In genomic region chr7:1298938-1299885, GRCh38 we compare ENCODE assay signal across 19 cellular contexts.
"Had no signal": no experiment of that assay in that cellular context is flagged by ENCODE, and none has a peak within 500 bp of the region (broad histone marks: within the 10 kb centered on the region; RNA-seq: fewer than 3 reads in every experiment).

No MANE protein-coding gene starts in this region.

- H3K4me3 Mint-ChIP-seq: activated naive CD8-positive, alpha-beta T cell; brain; dendritic cell treated with granulocyte-macrophage colony-stimulating factor and Interleukin-4, amounts not matched to agents 40 ng/mL and 50 ng/mL, for 4 days; effector memory CD8-positive, alpha-beta T cell; memory B cell; natural killer cell treated with Interleukin-12 subunit alpha and Interleukin-12 subunit beta and Interleukin-15 and Interleukin-18, amount 100 ng/mL, for 72 hours; T-helper 17 cell; type B pancreatic cell had no signal

- H3K36me3 ChIP-seq: sigmoid colon had no signal

- H3K36me3 Mint-ChIP-seq: activated naive CD8-positive, alpha-beta T cell; brain; memory B cell; natural killer cell treated with Interleukin-12 subunit alpha and Interleukin-12 subunit beta and Interleukin-15 and Interleukin-18, amount 100 ng/mL, for 72 hours; type B pancreatic cell had no signal

- H3K9me3 ChIP-seq: psoas muscle, sigmoid colon had no signal

- H3K27ac Mint-ChIP-seq: activated naive CD8-positive, alpha-beta T cell; brain; dendritic cell treated with granulocyte-macrophage colony-stimulating factor and Interleukin-4, amounts not matched to agents 40 ng/mL and 50 ng/mL, for 4 days; effector memory CD8-positive, alpha-beta T cell; memory B cell; natural killer cell treated with Interleukin-12 subunit alpha and Interleukin-12 subunit beta and Interleukin-15 and Interleukin-18, amount 100 ng/mL, for 72 hours; T-helper 17 cell; type B pancreatic cell had no signal

- H3K9me3 Mint-ChIP-seq: brain; dendritic cell treated with granulocyte-macrophage colony-stimulating factor and Interleukin-4, amounts not matched to agents 40 ng/mL and 50 ng/mL, for 4 days; effector memory CD8-positive, alpha-beta T cell; memory B cell; natural killer cell treated with Interleukin-12 subunit alpha and Interleukin-12 subunit beta and Interleukin-15 and Interleukin-18, amount 100 ng/mL, for 72 hours; type B pancreatic cell had no signal

- ATAC-seq: effector memory CD8-positive, alpha-beta T cell; natural killer cell treated with Interleukin-12 subunit alpha and Interleukin-12 subunit beta and Interleukin-15 and Interleukin-18, amount 100 ng/mL, for 72 hours; psoas muscle; T-helper 17 cell had no signal

- H3K4me3 ChIP-seq: psoas muscle, sigmoid colon had no signal

- DNase-seq: activated CD4-positive, alpha-beta T cell treated with anti-CD3 and anti-CD28 coated beads, Interleukin-2, amount 50 U/mL, for 4 hours; activated CD4-positive, CD25-positive, alpha-beta regulatory T cell treated with anti-CD3 and anti-CD28 coated beads, Interleukin-2, amount 50 U/mL, for 72 hours; activated effector memory CD4-positive, alpha-beta T cell treated with anti-CD3 and anti-CD28 coated beads, Interleukin-2, amount 50 U/mL, for 16 hours; activated T-cell treated with anti-CD3 and anti-CD28 coated beads, Interleukin-2, amount 50 U/mL, for 1 hour; amygdala; effector memory CD8-positive, alpha-beta T cell; hypothalamus; sigmoid colon; stimulated activated CD4-positive, alpha-beta T cell treated with anti-CD3 and anti-CD28 coated beads, Interleukin-2, amount 100 ng/mL, for 24 hours; stimulated activated naive CD4-positive, alpha-beta T cell; substantia nigra; T-helper 17 cell had no signal

- H3K27ac ChIP-seq: psoas muscle, sigmoid colon had no signal

- H3K4me1 ChIP-seq: psoas muscle had no signal

- H3K4me1 Mint-ChIP-seq: T-helper 17 cell had no signal

- H3K27me3 Mint-ChIP-seq: activated naive CD8-positive, alpha-beta T cell; brain had no signal
